In the genomic region with DNA sequence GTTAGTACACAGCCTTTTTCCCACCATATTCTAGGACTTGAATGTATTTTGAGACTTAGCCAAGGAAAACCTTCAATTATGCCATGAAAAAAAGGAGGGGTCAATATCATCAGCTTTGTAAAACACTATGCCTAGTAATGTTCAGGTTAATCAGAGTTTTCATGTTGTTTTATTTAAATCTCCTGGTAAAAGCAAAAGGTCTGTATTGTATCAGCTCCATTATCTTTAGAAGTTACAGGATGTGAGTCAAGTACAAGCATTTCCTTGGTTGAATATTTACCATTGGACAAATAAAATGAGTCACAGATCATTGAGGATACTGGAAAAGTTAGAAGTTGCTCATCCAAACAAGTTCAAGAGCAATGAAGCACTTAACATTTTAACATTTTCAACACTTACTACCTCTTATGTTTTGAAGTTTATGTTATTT, we compare ENCODE assay signal across 13 cellular contexts.
DNase-seq lines count a peak whose midpoint lies in the region; ATAC-seq and TF ChIP-seq lines count a peak whose summit lies in the region.
"Had no signal": no experiment of that assay in that cellular context is flagged by ENCODE, and none has a peak within 500 bp of the region (broad histone marks: within the 10 kb centered on the region; RNA-seq: fewer than 3 reads in every experiment).

No MANE protein-coding gene starts in this region.

- H3K27me3 Mint-ChIP-seq in CD14-positive monocyte (ENCODE audit: low read depth in 3 of 3), result peaks cover 0 to 3% (median 0%) of the 10 kb centered on the region in 3 donors

- H3K4me1 Mint-ChIP-seq in CD14-positive monocyte, result no peaks in the 10 kb centered on the region
- H3K4me1 Mint-ChIP-seq: activated CD4-positive, alpha-beta T cell treated with anti-CD3 and anti-CD28 coated beads, Interleukin-2, amount 10 ng/mL, durations not matched to agents 24 days and 14 days; B cell had no signal

- H3K4me3 Mint-ChIP-seq in CD14-positive monocyte, result no peak overlapping the region
- H3K4me3 Mint-ChIP-seq: activated CD4-positive, alpha-beta T cell treated with anti-CD3 and anti-CD28 coated beads, Interleukin-2, amount 10 ng/mL, durations not matched to agents 24 days and 14 days; B cell had no signal

- intact Hi-C loops in CD14-positive monocyte (cut with micrococcal nuclease), result no loop called here
- intact Hi-C loops in head of caudate nucleus (cut with DNase I), result no loop called here

- H3K27ac Mint-ChIP-seq in CD14-positive monocyte, result no peak overlapping the region
- H3K27ac Mint-ChIP-seq: activated CD4-positive, alpha-beta T cell treated with anti-CD3 and anti-CD28 coated beads, Interleukin-2, amount 10 ng/mL, durations not matched to agents 24 days and 14 days; B cell had no signal

- no peak for TF ChIP-seq CTCF in cardiac fibroblast (IDR thresholded peaks at IDR 0.05; ENCODE audit: low read depth, low read length)
- TF ChIP-seq CTCF in CD14-positive monocyte (IDR thresholded peaks at IDR 0.05), result no peak

- no peaks in the 10 kb centered on the region for H3K36me3 Mint-ChIP-seq in CD14-positive monocyte

- H3K9me3 Mint-ChIP-seq in CD14-positive monocyte, result no peaks in the 10 kb centered on the region
- H3K9me3 Mint-ChIP-seq: activated CD4-positive, alpha-beta T cell treated with anti-CD3 and anti-CD28 coated beads, Interleukin-2, amount 10 ng/mL, durations not matched to agents 24 days and 14 days had no signal

- in situ Hi-C loops in ACHN (cut with HindIII; ENCODE audit: low pct_ligation_motif_present, low pct_unique_long_range_greater_than_20kb, low sequenced_read_pairs), result no loop called here

- no peak overlapping the region for H3K4me3 ChIP-seq in cardiac fibroblast (replicated peaks in 1 of 2; ENCODE audit: low read depth in 2 of 2, low read length in 2 of 2)
- H3K4me3 ChIP-seq: spleen had no signal

- peak; percentile 98 for DNase-seq in ACHN
- peak; percentile 29 for DNase-seq in HuH-7.5 (ENCODE audit: low spot score)
- DNase-seq in cardiac fibroblast (ENCODE audit: low read depth in 2 of 2), result peak; percentile 54 to 82
- no peak for DNase-seq in left lobe of liver (ENCODE audit: low spot score)
- DNase-seq in CD14-positive monocyte (ENCODE audit: low spot score), result no peak
- no peak for DNase-seq in activated CD8-positive, alpha-beta memory T cell treated with anti-CD3 and anti-CD28 coated beads, Interleukin-2, amount 50 U/mL, for 4 hours
- DNase-seq in head of caudate nucleus, result no peak
- DNase-seq: activated CD4-positive, alpha-beta T cell treated with anti-CD3 and anti-CD28 coated beads, Interleukin-2, amount 10 ng/mL, durations not matched to agents 24 days and 14 days; activated naive CD4-positive, alpha-beta T cell treated with anti-CD3 and anti-CD28 coated beads, Interleukin-2, amount 50 U/mL, for 16 hours; spleen had no signal

- ATAC-seq in left lobe of liver, result peak; percentile 88
- ATAC-seq in HG03521 (IDR thresholded peaks at IDR 0.05; ENCODE audit: unreplicated experiment), result no peak
- ATAC-seq: Right ventricle myocardium inferior had no signal

Comparison
In these comparisons a context has a peak if more than half of its experiments do, and no peak if none do; other contexts are left out.
1. DNase-seq: peak in ACHN (single experiment), HuH-7.5 (single experiment) and cardiac fibroblast (2 of 2); none in left lobe of liver (single experiment), CD14-positive monocyte (single experiment), activated CD8-positive, alpha-beta memory T cell treated with anti-CD3 and anti-CD28 coated beads, Interleukin-2, amount 50 U/mL, for 4 hours (single experiment) and head of caudate nucleus (0 of 42).